8 cellular contexts compared by ENCODE assay signal in genomic region chr22:26669060-26669481, GRCh38. TPM values are rescaled to one million over a fixed set of nuclear protein-coding genes. Genes with fewer than 3 reads are reported as not detected.
DNase-seq lines count a peak whose midpoint lies in the region; ATAC-seq, FAIRE-seq and TF ChIP-seq lines count a peak whose summit lies in the region.

No MANE protein-coding gene starts in this region.

- WGBS in small intestine, 3 donors = 39 to 51% (median 47%) methylated on average over 2 of the region's 2 CpGs

- ATAC-seq in activated naive CD4-positive, alpha-beta T cell treated with anti-CD3 and anti-CD28 coated beads, Interleukin-2, amount 50 U/mL, for 72 hours = no peak
- ATAC-seq in omental fat pad (ENCODE audit: low FRiP score) (no peak), HG03460 (IDR thresholded peaks at IDR 0.05; ENCODE audit: unreplicated experiment) (no peak)

- CTCF ChIA-PET in activated naive CD4-positive, alpha-beta T cell treated with anti-CD3 and anti-CD28 coated beads for 36 hours (lab: Charles Lee) = interaction anchor here (0.5 to 0.7 kb wide), 2 partner anchors 12 to 22 kb away, joined by 3 to 11 read pairs; partner anchors contain the start of gene MIAT

- H3K27me3 ChIP-seq in small intestine (ENCODE audit: control insufficient read depth in 2 of 2, insufficient read depth in 2 of 2, low read length in 2 of 2) = no peaks in the 10 kb centered on the region

- H3K27ac Mint-ChIP-seq in activated naive CD4-positive, alpha-beta T cell treated with anti-CD3 and anti-CD28 coated beads for 36 hours = peak overlapping the region; percentile 56
- H3K27ac Mint-ChIP-seq in activated naive CD4-positive, alpha-beta T cell treated with anti-CD3 and anti-CD28 coated beads, Interleukin-2, amount 50 U/mL, for 72 hours = peak overlapping the region in 1 of 2 donors; percentile 96

- H3K27ac ChIP-seq in small intestine (ENCODE audit: low read depth in 1 of 2, low read length in 1 of 2) = no peak overlapping the region

- peak; percentile 24 for DNase-seq in activated naive CD4-positive, alpha-beta T cell treated with anti-CD3 and anti-CD28 coated beads for 36 hours
- DNase-seq in activated naive CD4-positive, alpha-beta T cell treated with anti-CD3 and anti-CD28 coated beads, Interleukin-2, amount 50 U/mL, for 72 hours (ENCODE audit: low spot score in 2 of 2) = no peak
- DNase-seq in NCI-H446 treated with DMSO at 0.1 percent for 48 hours (lab: John Stamatoyannopoulos, UW) (peak; percentile 44), cerebellar cortex (ENCODE audit: low spot score) (peak; percentile 49), small intestine (peak; percentile 26), omental fat pad (ENCODE audit: low spot score) (no peak), GM20000 (ENCODE audit: low spot score) (no peak)

- no peak overlapping the region for H3K4me3 Mint-ChIP-seq in activated naive CD4-positive, alpha-beta T cell treated with anti-CD3 and anti-CD28 coated beads for 36 hours

- peaks cover 16% of the 10 kb centered on the region for H3K36me3 Mint-ChIP-seq in activated naive CD4-positive, alpha-beta T cell treated with anti-CD3 and anti-CD28 coated beads for 36 hours (ENCODE audit: low read depth)
- peaks cover 9 to 41% of the 10 kb centered on the region in 2 donors for H3K36me3 Mint-ChIP-seq in activated naive CD4-positive, alpha-beta T cell treated with anti-CD3 and anti-CD28 coated beads, Interleukin-2, amount 50 U/mL, for 72 hours

- FAIRE-seq in small intestine (lab: Jason Lieb, UNC) = no peak

- H3K9me3 Mint-ChIP-seq in activated naive CD4-positive, alpha-beta T cell treated with anti-CD3 and anti-CD28 coated beads for 36 hours = no peaks in the 10 kb centered on the region
- no peaks in the 10 kb centered on the region for H3K9me3 Mint-ChIP-seq in activated naive CD4-positive, alpha-beta T cell treated with anti-CD3 and anti-CD28 coated beads, Interleukin-2, amount 50 U/mL, for 72 hours

- H3K4me1 Mint-ChIP-seq in activated naive CD4-positive, alpha-beta T cell treated with anti-CD3 and anti-CD28 coated beads for 36 hours (ENCODE audit: low read depth) = peaks cover 62% of the 10 kb centered on the region

- no peaks in the 10 kb centered on the region for H3K36me3 ChIP-seq in small intestine (ENCODE audit: control insufficient read depth in 2 of 2, insufficient read depth in 2 of 2, low read length in 2 of 2)

- H3K9me3 ChIP-seq in small intestine (ENCODE audit: control insufficient read depth, low read depth) = no peaks in the 10 kb centered on the region

- H3K4me3 ChIP-seq in small intestine (ENCODE audit: low read depth in 1 of 2, low read length in 2 of 2) = no peak overlapping the region

- intact Hi-C loops in activated naive CD4-positive, alpha-beta T cell treated with anti-CD3 and anti-CD28 coated beads for 36 hours (cut with micrococcal nuclease) = no loop called here

- TF ChIP-seq CTCF in omental fat pad (IDR thresholded peaks at IDR 0.05) (no peak), GM20000 (IDR thresholded peaks at IDR 0.05; ENCODE audit: extremely low read depth, missing control alignments) (no peak)

- no peaks in the 10 kb centered on the region for H3K27me3 Mint-ChIP-seq in activated naive CD4-positive, alpha-beta T cell treated with anti-CD3 and anti-CD28 coated beads for 36 hours (ENCODE audit: low read depth)

- peaks cover 0 to under 1% of the 10 kb centered on the region in 2 donors for H3K4me1 ChIP-seq in small intestine (ENCODE audit: control insufficient read depth in 2 of 2, insufficient read depth in 1 of 2, low read depth in 1 of 2, low read length in 1 of 2)

RNA-seq across cellular contexts. Expression of gene MIAT, which starts 11.7 kb away (rescaled TPM):
- 10 to 100 TPM; 51.8 to 51.9 TPM for total RNA-seq in activated naive CD4-positive, alpha-beta T cell treated with anti-CD3 and anti-CD28 coated beads for 36 hours
- 100 to 1,000 TPM in 1 of 2 donors, 10 to 100 TPM in 1; 11.4 to 138 TPM for total RNA-seq in activated naive CD4-positive, alpha-beta T cell treated with anti-CD3 and anti-CD28 coated beads, Interleukin-2, amount 50 U/mL, for 72 hours
- 1 to 10 TPM in 1 of 3 donors, under 1 TPM in 1, not detected in 1; 0.27 to 1.3 TPM for polyA plus RNA-seq in small intestine
- total RNA-seq in omental fat pad = 1 to 10 TPM; 2.0 to 3.0 (median 2.4) TPM

RNA-seq across cellular contexts. Expression of gene CRYBA4, which starts 47.3 kb away (rescaled TPM):
- total RNA-seq in activated naive CD4-positive, alpha-beta T cell treated with anti-CD3 and anti-CD28 coated beads for 36 hours = not detected
- total RNA-seq in activated naive CD4-positive, alpha-beta T cell treated with anti-CD3 and anti-CD28 coated beads, Interleukin-2, amount 50 U/mL, for 72 hours = not detected
- polyA plus RNA-seq in small intestine = under 1 TPM in 1 of 3 donors, not detected in 2; 0.10 TPM
- total RNA-seq in omental fat pad = not detected

RNA-seq across cellular contexts. Expression of gene CRYBB1, which starts 51.2 kb away (rescaled TPM):
- total RNA-seq in activated naive CD4-positive, alpha-beta T cell treated with anti-CD3 and anti-CD28 coated beads for 36 hours = not detected
- not detected for total RNA-seq in activated naive CD4-positive, alpha-beta T cell treated with anti-CD3 and anti-CD28 coated beads, Interleukin-2, amount 50 U/mL, for 72 hours
- under 1 TPM in 1 of 3 donors, not detected in 2; 0.75 TPM for polyA plus RNA-seq in small intestine
- total RNA-seq in omental fat pad = 1 to 10 TPM in 3 of 4 donors, under 1 TPM in 1; 0.96 to 2.2 (median 1.9) TPM

Comparison
In these comparisons a context has a peak if more than half of its experiments do, and no peak if none do; other contexts are left out.
1. DNase-seq: peak in activated naive CD4-positive, alpha-beta T cell treated with anti-CD3 and anti-CD28 coated beads for 36 hours (single experiment), NCI-H446 treated with DMSO at 0.1 percent for 48 hours (single experiment), cerebellar cortex (single experiment) and small intestine (single experiment); none in activated naive CD4-positive, alpha-beta T cell treated with anti-CD3 and anti-CD28 coated beads, Interleukin-2, amount 50 U/mL, for 72 hours (0 of 2), omental fat pad (single experiment) and GM20000 (single experiment).